1 cellular context compared by ENCODE assay signal in the genomic region with DNA sequence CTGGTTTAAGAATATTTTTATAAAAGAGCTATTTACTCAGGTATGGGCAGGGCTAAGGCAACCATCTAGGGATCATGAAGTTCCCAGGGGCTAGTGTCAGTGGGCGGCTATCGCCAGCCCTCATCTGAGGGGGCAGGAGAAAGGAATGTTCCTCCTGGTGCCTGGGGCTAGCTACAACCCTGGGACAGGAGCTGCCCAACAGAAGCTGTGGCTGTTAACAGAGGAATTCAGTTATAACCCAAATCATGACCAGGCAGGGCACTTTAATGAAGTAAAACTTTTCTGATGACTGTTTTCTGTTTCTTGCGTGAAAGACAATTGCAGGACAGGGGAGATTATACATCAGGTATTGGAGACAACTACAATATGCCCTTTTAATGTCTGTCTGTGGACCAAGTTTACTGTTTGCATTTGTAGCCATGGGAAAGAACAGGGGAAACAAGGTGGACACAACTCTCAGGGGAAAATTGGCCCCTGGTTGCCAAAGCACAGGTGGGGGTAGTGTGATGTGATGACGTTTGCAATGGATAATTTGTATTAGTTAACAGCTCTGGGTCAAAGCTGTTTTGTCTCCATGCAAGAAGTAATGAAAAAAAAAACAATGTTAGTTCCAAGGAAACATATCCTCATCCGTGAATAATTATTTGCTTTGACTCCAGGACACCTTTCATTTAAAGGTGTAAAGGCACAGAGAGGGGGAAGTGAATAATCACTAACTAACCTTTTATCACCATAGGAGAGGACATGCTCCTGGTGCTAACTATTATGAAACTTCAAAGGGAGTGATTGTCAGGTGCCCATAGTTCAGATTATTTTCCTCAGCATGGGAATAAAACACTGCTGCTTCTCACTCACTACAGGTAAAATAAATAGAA.
TF ChIP-seq lines count a peak whose summit lies in the region.

No MANE protein-coding gene starts in this region.

TF ChIP-seq in GM23338, 12 proteins besides CTCF, POLR2A, EP300 and RAD21 (continued from another document):
- TF ChIP-seq, protein P1, sequence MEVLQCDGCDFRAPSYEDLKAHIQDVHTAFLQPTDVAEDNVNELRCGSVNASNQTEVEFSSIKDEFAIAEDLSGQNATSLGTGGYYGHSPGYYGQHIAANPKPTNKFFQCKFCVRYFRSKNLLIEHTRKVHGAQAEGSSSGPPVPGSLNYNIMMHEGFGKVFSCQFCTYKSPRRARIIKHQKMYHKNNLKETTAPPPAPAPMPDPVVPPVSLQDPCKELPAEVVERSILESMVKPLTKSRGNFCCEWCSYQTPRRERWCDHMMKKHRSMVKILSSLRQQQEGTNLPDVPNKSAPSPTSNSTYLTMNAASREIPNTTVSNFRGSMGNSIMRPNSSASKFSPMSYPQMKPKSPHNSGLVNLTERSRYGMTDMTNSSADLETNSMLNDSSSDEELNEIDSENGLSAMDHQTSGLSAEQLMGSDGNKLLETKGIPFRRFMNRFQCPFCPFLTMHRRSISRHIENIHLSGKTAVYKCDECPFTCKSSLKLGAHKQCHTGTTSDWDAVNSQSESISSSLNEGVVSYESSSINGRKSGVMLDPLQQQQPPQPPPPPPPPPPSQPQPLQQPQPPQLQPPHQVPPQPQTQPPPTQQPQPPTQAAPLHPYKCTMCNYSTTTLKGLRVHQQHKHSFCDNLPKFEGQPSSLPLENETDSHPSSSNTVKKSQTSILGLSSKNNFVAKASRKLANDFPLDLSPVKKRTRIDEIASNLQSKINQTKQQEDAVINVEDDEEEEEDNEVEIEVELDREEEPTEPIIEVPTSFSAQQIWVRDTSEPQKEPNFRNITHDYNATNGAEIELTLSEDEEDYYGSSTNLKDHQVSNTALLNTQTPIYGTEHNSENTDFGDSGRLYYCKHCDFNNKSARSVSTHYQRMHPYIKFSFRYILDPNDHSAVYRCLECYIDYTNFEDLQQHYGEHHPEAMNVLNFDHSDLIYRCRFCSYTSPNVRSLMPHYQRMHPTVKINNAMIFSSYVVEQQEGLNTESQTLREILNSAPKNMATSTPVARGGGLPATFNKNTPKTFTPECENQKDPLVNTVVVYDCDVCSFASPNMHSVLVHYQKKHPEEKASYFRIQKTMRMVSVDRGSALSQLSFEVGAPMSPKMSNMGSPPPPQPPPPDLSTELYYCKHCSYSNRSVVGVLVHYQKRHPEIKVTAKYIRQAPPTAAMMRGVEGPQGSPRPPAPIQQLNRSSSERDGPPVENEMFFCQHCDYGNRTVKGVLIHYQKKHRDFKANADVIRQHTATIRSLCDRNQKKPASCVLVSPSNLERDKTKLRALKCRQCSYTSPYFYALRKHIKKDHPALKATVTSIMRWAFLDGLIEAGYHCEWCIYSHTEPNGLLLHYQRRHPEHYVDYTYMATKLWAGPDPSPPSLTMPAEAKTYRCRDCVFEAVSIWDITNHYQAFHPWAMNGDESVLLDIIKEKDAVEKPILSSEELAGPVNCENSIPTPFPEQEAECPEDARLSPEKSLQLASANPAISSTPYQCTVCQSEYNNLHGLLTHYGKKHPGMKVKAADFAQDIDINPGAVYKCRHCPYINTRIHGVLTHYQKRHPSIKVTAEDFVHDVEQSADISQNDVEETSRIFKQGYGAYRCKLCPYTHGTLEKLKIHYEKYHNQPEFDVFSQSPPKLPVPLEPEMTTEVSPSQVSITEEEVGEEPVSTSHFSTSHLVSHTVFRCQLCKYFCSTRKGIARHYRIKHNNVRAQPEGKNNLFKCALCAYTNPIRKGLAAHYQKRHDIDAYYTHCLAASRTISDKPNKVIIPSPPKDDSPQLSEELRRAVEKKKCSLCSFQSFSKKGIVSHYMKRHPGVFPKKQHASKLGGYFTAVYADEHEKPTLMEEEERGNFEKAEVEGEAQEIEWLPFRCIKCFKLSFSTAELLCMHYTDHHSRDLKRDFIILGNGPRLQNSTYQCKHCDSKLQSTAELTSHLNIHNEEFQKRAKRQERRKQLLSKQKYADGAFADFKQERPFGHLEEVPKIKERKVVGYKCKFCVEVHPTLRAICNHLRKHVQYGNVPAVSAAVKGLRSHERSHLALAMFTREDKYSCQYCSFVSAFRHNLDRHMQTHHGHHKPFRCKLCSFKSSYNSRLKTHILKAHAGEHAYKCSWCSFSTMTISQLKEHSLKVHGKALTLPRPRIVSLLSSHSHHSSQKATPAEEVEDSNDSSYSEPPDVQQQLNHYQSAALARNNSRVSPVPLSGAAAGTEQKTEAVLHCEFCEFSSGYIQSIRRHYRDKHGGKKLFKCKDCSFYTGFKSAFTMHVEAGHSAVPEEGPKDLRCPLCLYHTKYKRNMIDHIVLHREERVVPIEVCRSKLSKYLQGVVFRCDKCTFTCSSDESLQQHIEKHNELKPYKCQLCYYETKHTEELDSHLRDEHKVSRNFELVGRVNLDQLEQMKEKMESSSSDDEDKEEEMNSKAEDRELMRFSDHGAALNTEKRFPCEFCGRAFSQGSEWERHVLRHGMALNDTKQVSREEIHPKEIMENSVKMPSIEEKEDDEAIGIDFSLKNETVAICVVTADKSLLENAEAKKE (CRISPR knock-in tag; IDR thresholded peaks at IDR 0.05), result no peak
- TF ChIP-seq, protein P2, sequence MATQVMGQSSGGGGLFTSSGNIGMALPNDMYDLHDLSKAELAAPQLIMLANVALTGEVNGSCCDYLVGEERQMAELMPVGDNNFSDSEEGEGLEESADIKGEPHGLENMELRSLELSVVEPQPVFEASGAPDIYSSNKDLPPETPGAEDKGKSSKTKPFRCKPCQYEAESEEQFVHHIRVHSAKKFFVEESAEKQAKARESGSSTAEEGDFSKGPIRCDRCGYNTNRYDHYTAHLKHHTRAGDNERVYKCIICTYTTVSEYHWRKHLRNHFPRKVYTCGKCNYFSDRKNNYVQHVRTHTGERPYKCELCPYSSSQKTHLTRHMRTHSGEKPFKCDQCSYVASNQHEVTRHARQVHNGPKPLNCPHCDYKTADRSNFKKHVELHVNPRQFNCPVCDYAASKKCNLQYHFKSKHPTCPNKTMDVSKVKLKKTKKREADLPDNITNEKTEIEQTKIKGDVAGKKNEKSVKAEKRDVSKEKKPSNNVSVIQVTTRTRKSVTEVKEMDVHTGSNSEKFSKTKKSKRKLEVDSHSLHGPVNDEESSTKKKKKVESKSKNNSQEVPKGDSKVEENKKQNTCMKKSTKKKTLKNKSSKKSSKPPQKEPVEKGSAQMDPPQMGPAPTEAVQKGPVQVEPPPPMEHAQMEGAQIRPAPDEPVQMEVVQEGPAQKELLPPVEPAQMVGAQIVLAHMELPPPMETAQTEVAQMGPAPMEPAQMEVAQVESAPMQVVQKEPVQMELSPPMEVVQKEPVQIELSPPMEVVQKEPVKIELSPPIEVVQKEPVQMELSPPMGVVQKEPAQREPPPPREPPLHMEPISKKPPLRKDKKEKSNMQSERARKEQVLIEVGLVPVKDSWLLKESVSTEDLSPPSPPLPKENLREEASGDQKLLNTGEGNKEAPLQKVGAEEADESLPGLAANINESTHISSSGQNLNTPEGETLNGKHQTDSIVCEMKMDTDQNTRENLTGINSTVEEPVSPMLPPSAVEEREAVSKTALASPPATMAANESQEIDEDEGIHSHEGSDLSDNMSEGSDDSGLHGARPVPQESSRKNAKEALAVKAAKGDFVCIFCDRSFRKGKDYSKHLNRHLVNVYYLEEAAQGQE (IDR thresholded peaks at IDR 0.05; ENCODE audit: unreplicated experiment), result no peak
- no peak for TF ChIP-seq ZNF331 (CRISPR knock-in tag; IDR thresholded peaks at IDR 0.05; ENCODE audit: low read depth)
- TF ChIP-seq ZNF114 (CRISPR knock-in tag; IDR thresholded peaks at IDR 0.05), result no peak
- TF ChIP-seq, protein P3, sequence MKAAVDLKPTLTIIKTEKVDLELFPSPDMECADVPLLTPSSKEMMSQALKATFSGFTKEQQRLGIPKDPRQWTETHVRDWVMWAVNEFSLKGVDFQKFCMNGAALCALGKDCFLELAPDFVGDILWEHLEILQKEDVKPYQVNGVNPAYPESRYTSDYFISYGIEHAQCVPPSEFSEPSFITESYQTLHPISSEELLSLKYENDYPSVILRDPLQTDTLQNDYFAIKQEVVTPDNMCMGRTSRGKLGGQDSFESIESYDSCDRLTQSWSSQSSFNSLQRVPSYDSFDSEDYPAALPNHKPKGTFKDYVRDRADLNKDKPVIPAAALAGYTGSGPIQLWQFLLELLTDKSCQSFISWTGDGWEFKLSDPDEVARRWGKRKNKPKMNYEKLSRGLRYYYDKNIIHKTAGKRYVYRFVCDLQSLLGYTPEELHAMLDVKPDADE (IDR thresholded peaks at IDR 0.05), result no peak
- TF ChIP-seq POLR2AphosphoS5 (IDR thresholded peaks at IDR 0.05; ENCODE audit: low read depth), result no peak
